In genomic region chrX:79375340-79375739, GRCh38 we compare ENCODE assay signal across 24 cellular contexts. TPM values are rescaled to one million over a fixed set of nuclear protein-coding genes. Genes with fewer than 3 reads are reported as not detected.
A peak's percentile ranks its signal among the peaks of the same experiment; 100 is the strongest.
DNase-seq lines count a peak whose midpoint lies in the region; ATAC-seq, FAIRE-seq and TF ChIP-seq lines count a peak whose summit lies in the region.
"Had no signal": no experiment of that assay in that cellular context is flagged by ENCODE, and none has a peak within 500 bp of the region (broad histone marks: within the 10 kb centered on the region; RNA-seq: fewer than 3 reads in every experiment).

No MANE protein-coding gene starts in this region.

- no peaks in the 10 kb centered on the region for H4K20me1 ChIP-seq in GM23338 (replicated peaks; ENCODE audit: insufficient read depth)
- H4K20me1 ChIP-seq: BLaER1 treated with 17β-estradiol and CSF1 and Interleukin-3, amounts not matched to agents 10 nM and 100 nM had no signal

- no peaks in the 10 kb centered on the region for H3K36me3 Mint-ChIP-seq in GM23338 (ENCODE audit: low read depth)
- H3K36me3 Mint-ChIP-seq: CD14-positive monocyte had no signal

- no peaks in the 10 kb centered on the region; the same call in 2 of the 3 replicates for H3K9me3 Mint-ChIP-seq in GM23338
- H3K9me3 Mint-ChIP-seq: CD4-positive, alpha-beta T cell had no signal

- intact Hi-C loops in left colon (cut with DNase I, micrococcal nuclease), result no loop called here

- DNase-seq in GM18507 (ENCODE audit: extremely low spot score, insufficient read length, low read depth) (no peak), left colon (no peak), renal cortical epithelial cell (ENCODE audit: low read depth) (peak; percentile 16), GM23338 (ENCODE audit: low spot score) (no peak)
- DNase-seq in activated effector memory CD4-positive, alpha-beta T cell treated with anti-CD3 and anti-CD28 coated beads, Interleukin-2, amount 50 U/mL, for 16 hours, result no peak
- DNase-seq: 8988T; ACHN; AML-193; BE2C; CD4-positive, alpha-beta T cell; CD8-positive, alpha-beta memory T cell; DMS 273 treated with DMSO at 0.1 percent for 48 hours; EL; GDM1; H7; HCEC 1CT had no signal

- no peak for TF ChIP-seq POLR2A in GM18505 (IDR thresholded peaks at IDR 0.05; ENCODE audit: borderline replicate concordance, extremely low read depth, insufficient read depth, insufficient read length)

- ATAC-seq in left colon (peak; percentile 77), GM18505 (IDR thresholded peaks at IDR 0.05; ENCODE audit: unreplicated experiment) (no peak), GM23338 (no peak)
- ATAC-seq: A549, GM12878 had no signal

- H3K27ac ChIP-seq in 22Rv1, result peak overlapping the region; percentile 86
- no peak overlapping the region for H3K27ac ChIP-seq in GM23338 (ENCODE audit: low read depth)
- H3K27ac ChIP-seq: A549; BLaER1 treated with 17β-estradiol and CSF1 and Interleukin-3, amounts not matched to agents 10 nM and 100 nM had no signal

- no peak overlapping the region for H3K27ac Mint-ChIP-seq in GM23338
- H3K27ac Mint-ChIP-seq: CD14-positive monocyte; CD4-positive, alpha-beta T cell; CD8-positive, alpha-beta memory T cell had no signal

- H3K9me2 ChIP-seq in GM23338 (ENCODE audit: insufficient read depth), result no peaks in the 10 kb centered on the region

- no peak overlapping the region for H3K4me3 Mint-ChIP-seq in GM23338
- H3K4me3 Mint-ChIP-seq: CD14-positive monocyte; CD4-positive, alpha-beta T cell; CD8-positive, alpha-beta memory T cell had no signal

- FAIRE-seq in GM18507 (lab: Jason Lieb, UNC), result peak; percentile 26
- FAIRE-seq: D721Med, GM12878, H1 had no signal

- H2AFZ ChIP-seq in GM23338, result no peak overlapping the region

- H3K27me3 ChIP-seq in GM23338 (ENCODE audit: insufficient read depth), result no peaks in the 10 kb centered on the region
- H3K27me3 ChIP-seq: BE2C had no signal

- no peaks in the 10 kb centered on the region for H3K4me1 ChIP-seq in GM23338 (ENCODE audit: insufficient read depth)
- H3K4me1 ChIP-seq: A549; BE2C; BLaER1 treated with 17β-estradiol and CSF1 and Interleukin-3, amounts not matched to agents 10 nM and 100 nM had no signal

- H3K4me3 ChIP-seq in GM23338, result no peak overlapping the region
- H3K4me3 ChIP-seq: A549; BLaER1 treated with 17β-estradiol and CSF1 and Interleukin-3, amounts not matched to agents 10 nM and 100 nM; GM12878 had no signal

- H3K79me2 ChIP-seq in GM23338 (replicated peaks; ENCODE audit: insufficient read depth), result no peaks in the 10 kb centered on the region

- H3K36me3 ChIP-seq in GM23338 (ENCODE audit: insufficient read depth), result no peaks in the 10 kb centered on the region
- H3K36me3 ChIP-seq: BE2C; BLaER1 treated with 17β-estradiol and CSF1 and Interleukin-3, amounts not matched to agents 10 nM and 100 nM had no signal

- no peak for TF ChIP-seq CTCF in 22Rv1 (IDR thresholded peaks at IDR 0.05)
- TF ChIP-seq CTCF in GM23338 (conservative IDR thresholded peaks at IDR 0.05; ENCODE audit: low read depth in 2 of 2), result no peak

- no peaks in the 10 kb centered on the region for H3F3A ChIP-seq in GM23338 (replicated peaks; ENCODE audit: low read depth)

- no peaks in the 10 kb centered on the region for H3K27me3 Mint-ChIP-seq in GM23338 (ENCODE audit: insufficient read depth, low read depth, poor library complexity)
- H3K27me3 Mint-ChIP-seq: CD4-positive, alpha-beta T cell had no signal

- no peaks in the 10 kb centered on the region for H3K4me1 Mint-ChIP-seq in GM23338
- H3K4me1 Mint-ChIP-seq: CD14-positive monocyte had no signal

- H3K4me2 ChIP-seq in GM23338, result no peak overlapping the region
- H3K4me2 ChIP-seq: A549; BLaER1 treated with 17β-estradiol and CSF1 and Interleukin-3, amounts not matched to agents 10 nM and 100 nM had no signal

TF ChIP-seq in GM23338, 12 proteins besides CTCF, POLR2A, EP300 and RAD21 (continues in another document):
- TF ChIP-seq STAT1 (IDR thresholded peaks at IDR 0.05; ENCODE audit: unreplicated experiment) (no peak), CREB1 (CRISPR knock-in tag; IDR thresholded peaks at IDR 0.05; ENCODE audit: low read depth) (no peak), JUNB (IDR thresholded peaks at IDR 0.05; ENCODE audit: unreplicated experiment) (no peak), EZH2 (IDR thresholded peaks at IDR 0.05; ENCODE audit: low read depth, unreplicated experiment) (no peak), ZNF114 (CRISPR knock-in tag; IDR thresholded peaks at IDR 0.05) (no peak), EZH2phosphoT487 (IDR thresholded peaks at IDR 0.05; ENCODE audit: unreplicated experiment) (no peak), ZNF462 (CRISPR knock-in tag; IDR thresholded peaks at IDR 0.05) (no peak), ETS1 (IDR thresholded peaks at IDR 0.05) (no peak)

RNA-seq across cellular contexts. Expression of gene ITM2A, which starts 8.2 kb away (rescaled TPM):
- total RNA-seq in left colon, result 10 to 100 TPM; 13.7 to 26.5 TPM
- 1.6 and 7.6 TPM in 2 replicates for total RNA-seq in renal cortical epithelial cell
- total RNA-seq in GM23338 (2014; rRNA removed; shearing (Covaris generic)), result 48.4 and 57.9 TPM in 2 replicates
- 52.8 and 57.0 TPM in 2 replicates for polyA plus RNA-seq in GM23338 (2016; fragmentation: Nextera tagmentation; extraction: Ambion mirVana)
